15 cellular contexts compared by ENCODE assay signal in the genomic region with DNA sequence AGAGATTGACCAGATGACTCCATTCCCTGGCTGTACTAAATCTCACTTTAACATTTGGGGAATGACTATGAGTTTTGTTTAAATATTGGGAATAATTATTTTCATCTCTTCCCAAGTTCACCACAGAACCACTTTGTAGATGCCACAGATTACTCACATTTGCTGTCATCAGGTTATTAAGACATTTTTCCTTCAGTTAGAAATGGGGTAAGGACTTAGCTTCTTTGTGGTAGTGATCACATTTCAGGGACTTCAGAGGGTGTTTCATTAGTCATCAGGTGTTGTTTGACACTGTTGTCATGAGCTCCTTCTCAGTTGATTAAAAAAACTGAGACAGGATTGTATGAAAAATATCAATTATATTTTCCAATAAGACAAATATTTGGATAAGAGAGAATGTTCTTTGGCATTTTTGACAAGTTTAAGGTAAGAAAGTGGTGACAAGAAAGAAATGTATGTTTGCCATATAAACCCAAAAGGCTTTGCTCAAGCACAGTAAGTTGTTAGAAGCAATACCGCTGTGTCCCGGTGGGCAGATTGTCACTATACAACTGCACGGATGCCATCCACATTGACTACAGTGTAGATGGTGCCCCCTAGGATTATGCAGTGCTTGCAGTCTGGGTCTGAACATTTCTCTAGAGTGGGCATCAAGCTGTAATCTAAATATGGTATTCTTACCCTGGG. TPM values are rescaled to one million over a fixed set of nuclear protein-coding genes. Genes with fewer than 3 reads are reported as not detected.
DNase-seq lines count a peak whose midpoint lies in the region; ATAC-seq, FAIRE-seq and TF ChIP-seq lines count a peak whose summit lies in the region.
"Had no signal": no experiment of that assay in that cellular context is flagged by ENCODE, and none has a peak within 500 bp of the region (broad histone marks: within the 10 kb centered on the region; RNA-seq: fewer than 3 reads in every experiment).

No MANE protein-coding gene starts in this region.

- CTCF ChIA-PET in MCF 10A (lab: Yijun Ruan, JAX) = interaction anchor here (0.6 to 2.3 kb wide), 6 partner anchors 10 to 549 kb away, joined by 3 to 7 read pairs (median 4); no protein-coding TSS in a partner anchor

- H3K9ac ChIP-seq in adipocyte (ENCODE audit: low read length) = no peak overlapping the region

- no peaks in the 10 kb centered on the region for H3K9me3 Mint-ChIP-seq in MCF 10A (ENCODE audit: unreplicated experiment)
- H3K9me3 Mint-ChIP-seq: activated T-helper 1 cell treated with anti-CD3 and anti-CD28 coated beads, Interleukin-12 subunit alpha, Interleukin-12 subunit beta, Interleukin-2, Interleukin-4 antibody, amounts not matched to agents 30 ng/mL and 10 ng/mL and 1 ng/mL, durations not matched to agents 14 hours and 24 hours and 36 hours had no signal

- intact Hi-C loops in MCF 10A (cut with micrococcal nuclease) = no loop called here
- intact Hi-C loops in breast epithelium (cut with DNase I; ENCODE audit: low total_unique reads) = no loop called here

- POLR2A ChIA-PET in MCF 10A (lab: Yijun Ruan, JAX) = interaction anchor here (0.6 to 4.0 kb wide), 11 partner anchors 8 to 131 kb away, joined by 3 to 34 read pairs (median 3); a partner anchor contains a TSS

- H3K4me3 ChIP-seq in breast epithelium = no peak overlapping the region
- H3K4me3 ChIP-seq in adipocyte (ENCODE audit: low read length) = peak overlapping the region; percentile 9

- no peaks in the 10 kb centered on the region for H3K27me3 Mint-ChIP-seq in MCF 10A (ENCODE audit: insufficient read depth, unreplicated experiment)
- H3K27me3 Mint-ChIP-seq: stimulated activated naive B cell treated with anti-CD40 and anti-IgM and Interleukin-4, amounts not matched to agents 10 μg/mL and 1 μg/mL and 100 μg/mL, for 72 hours had no signal

- no peak for FAIRE-seq in GM12892 (lab: Jason Lieb, UNC)
- FAIRE-seq: GM19239 had no signal

- no peaks in the 10 kb centered on the region for H3K27me3 ChIP-seq in breast epithelium
- no peaks in the 10 kb centered on the region for H3K27me3 ChIP-seq in adipocyte (replicated peaks; ENCODE audit: control insufficient read depth, insufficient read depth, low read length)

- ATAC-seq in GM19023 (IDR thresholded peaks at IDR 0.05; ENCODE audit: unreplicated experiment) = no peak
- no peak for ATAC-seq in HG02610 (IDR thresholded peaks at IDR 0.05; ENCODE audit: unreplicated experiment)
- ATAC-seq: stimulated activated naive B cell treated with anti-CD40 and anti-IgM and Interleukin-4, amounts not matched to agents 10 μg/mL and 1 μg/mL and 100 μg/mL, for 72 hours had no signal

- no peaks in the 10 kb centered on the region for H3K36me3 ChIP-seq in breast epithelium
- no peaks in the 10 kb centered on the region for H3K36me3 ChIP-seq in adipocyte (ENCODE audit: control insufficient read depth, insufficient read depth, low read length, severe bottlenecking)

- peak overlapping the region; percentile 94 for H3K27ac Mint-ChIP-seq in MCF 10A (ENCODE audit: low read depth, unreplicated experiment)
- H3K27ac Mint-ChIP-seq: activated T-helper 1 cell treated with anti-CD3 and anti-CD28 coated beads, Interleukin-12 subunit alpha, Interleukin-12 subunit beta, Interleukin-2, Interleukin-4 antibody, amounts not matched to agents 30 ng/mL and 10 ng/mL and 1 ng/mL, durations not matched to agents 14 hours and 24 hours and 36 hours; stimulated activated naive B cell treated with anti-CD40 and anti-IgM and Interleukin-4, amounts not matched to agents 10 μg/mL and 1 μg/mL and 100 μg/mL, for 72 hours had no signal

- H3K4me3 Mint-ChIP-seq in MCF 10A (ENCODE audit: unreplicated experiment) = no peak overlapping the region
- H3K4me3 Mint-ChIP-seq: activated T-helper 1 cell treated with anti-CD3 and anti-CD28 coated beads, Interleukin-12 subunit alpha, Interleukin-12 subunit beta, Interleukin-2, Interleukin-4 antibody, amounts not matched to agents 30 ng/mL and 10 ng/mL and 1 ng/mL, durations not matched to agents 14 hours and 24 hours and 36 hours; stimulated activated naive B cell treated with anti-CD40 and anti-IgM and Interleukin-4, amounts not matched to agents 10 μg/mL and 1 μg/mL and 100 μg/mL, for 72 hours had no signal

- DNase-seq in MCF 10A (ENCODE audit: unreplicated experiment) = peak; percentile 32
- DNase-seq in breast epithelium (ENCODE audit: low spot score in 2 of 2) = no peak
- peak; percentile 42 for DNase-seq in adipocyte (ENCODE audit: low read depth)
- DNase-seq in iris pigment epithelial cell (ENCODE audit: low read depth) = peak; percentile 90
- DNase-seq in GM12892 (ENCODE audit: insufficient read length) = no peak
- no peak for DNase-seq in activated T-cell treated with anti-CD3 and anti-CD28 coated beads for 4 hours
- DNase-seq: NCI-H1436 treated with DMSO at 0.1 percent for 48 hours; stimulated activated CD4-positive, alpha-beta T cell treated with anti-CD3 and anti-CD28 coated beads, Interleukin-12 subunit alpha, Interleukin-12 subunit beta, amount 100 ng/mL, for 4 hours; stimulated activated naive B cell treated with anti-CD40 and anti-IgM and Interleukin-4, amounts not matched to agents 10 μg/mL and 1 μg/mL and 100 μg/mL, for 72 hours had no signal

- peaks cover 6% of the 10 kb centered on the region for H3K36me3 Mint-ChIP-seq in MCF 10A (ENCODE audit: insufficient read depth, unreplicated experiment)
- H3K36me3 Mint-ChIP-seq: stimulated activated naive B cell treated with anti-CD40 and anti-IgM and Interleukin-4, amounts not matched to agents 10 μg/mL and 1 μg/mL and 100 μg/mL, for 72 hours had no signal

- no peak overlapping the region for H3K27ac ChIP-seq in breast epithelium
- H3K27ac ChIP-seq: 22Rv1, VCaP had no signal

- H3K9me3 ChIP-seq in breast epithelium (no peaks in the 10 kb centered on the region), adipocyte (ENCODE audit: control insufficient read depth, low read length) (no peaks in the 10 kb centered on the region)

- TF ChIP-seq POLR2A in breast epithelium (IDR thresholded peaks at IDR 0.05) (no peak), GM12892 (IDR thresholded peaks at IDR 0.05; ENCODE audit: low read depth, low read length) (no peak)

- H3K4me1 ChIP-seq in breast epithelium = no peaks in the 10 kb centered on the region
- peaks cover 13% of the 10 kb centered on the region for H3K4me1 ChIP-seq in adipocyte (ENCODE audit: control insufficient read depth, insufficient read depth, low read length)

- TF ChIP-seq CTCF in MCF 10A (IDR thresholded peaks at IDR 0.05; ENCODE audit: unreplicated experiment) (no peak), breast epithelium (IDR thresholded peaks at IDR 0.05) (no peak)

- BruUV-seq in MCF 10A (replicated peaks; lab: Mats Ljungman, UMichigan) = TSS peak; percentile 66

- H3K4me1 Mint-ChIP-seq in MCF 10A (ENCODE audit: insufficient read depth, unreplicated experiment) = peaks cover 19% of the 10 kb centered on the region
- H3K4me1 Mint-ChIP-seq: stimulated activated naive B cell treated with anti-CD40 and anti-IgM and Interleukin-4, amounts not matched to agents 10 μg/mL and 1 μg/mL and 100 μg/mL, for 72 hours had no signal

RNA-seq across cellular contexts. Expression of a gene that starts 22.3 kb away (rescaled TPM):
- total RNA-seq in MCF 10A (2022) (9.6 and 9.8 TPM in 2 replicates), breast epithelium (10 to 100 TPM in 2 of 3 donors, 1 to 10 TPM in 1; 7.7 to 24.9 (median 19.7) TPM)
- polyA plus RNA-seq in GM12892 (2012; ENCODE audit: missing spikeins) = 2.0 TPM
- total RNA-seq: activated T-helper 1 cell treated with anti-CD3 and anti-CD28 coated beads, Interleukin-12 subunit alpha, Interleukin-12 subunit beta, Interleukin-2, Interleukin-4 antibody, amounts not matched to agents 30 ng/mL and 10 ng/mL and 1 ng/mL, durations not matched to agents 14 hours and 24 hours and 36 hours had no signal

Comparison
In these comparisons a context has a peak if more than half of its experiments do, and no peak if none do; other contexts are left out.
1. DNase-seq: peak in MCF 10A (single experiment), adipocyte (single experiment) and iris pigment epithelial cell (single experiment); none in breast epithelium (0 of 2), GM12892 (single experiment) and activated T-cell treated with anti-CD3 and anti-CD28 coated beads for 4 hours (single experiment).